ENCODE assay signal across 8 cellular contexts in genomic region chr20:50575869-50576720, GRCh38.
DNase-seq lines count a peak whose midpoint lies in the region; ATAC-seq, FAIRE-seq and TF ChIP-seq lines count a peak whose summit lies in the region.

No MANE protein-coding gene starts in this region.

- peak; percentile 55 for ATAC-seq in HG03280 (IDR thresholded peaks at IDR 0.05; ENCODE audit: unreplicated experiment)
- ATAC-seq in pancreas, result peak in 3 of 4 donors; percentile 69 to 73 (median 70)
- peak; percentile 83 for ATAC-seq in upper lobe of right lung
- ATAC-seq in GM18502 (IDR thresholded peaks at IDR 0.05; ENCODE audit: poor library complexity, unreplicated experiment), result no peak

- no peaks in the 10 kb centered on the region for H3K9me3 Mint-ChIP-seq in CD8-positive, alpha-beta memory T cell

- H3K27me3 Mint-ChIP-seq in CD8-positive, alpha-beta memory T cell, result peaks cover 0 to 2% of the 10 kb centered on the region in 2 donors

- no peak for FAIRE-seq in pancreas (lab: Jason Lieb, UNC)

- TF ChIP-seq CTCF in pancreas (IDR thresholded peaks at IDR 0.05), result peak in 3 of 4 donors; percentile 22 to 26 (median 24)
- TF ChIP-seq CTCF in upper lobe of right lung (IDR thresholded peaks at IDR 0.05), result peak; percentile 78

- CTCF ChIA-PET in CD8-positive, alpha-beta memory T cell (lab: Charles Lee), result interaction anchor here (0.7 to 4.8 kb wide), 21 partner anchors 8 to 385 kb away, joined by 3 to 49 read pairs (median 4); partner anchors contain the start of gene PTPN1

- DNase-seq in CD8-positive, alpha-beta memory T cell, result peak; percentile 33 to 70 (median 41)
- DNase-seq in SJSA1 (ENCODE audit: low read depth in 1 of 2, low spot score in 2 of 2) (peak; percentile 40 to 67), activated gamma-delta T cell (lab: John Stamatoyannopoulos, UW) (peak; percentile 28), foreskin melanocyte (peak; percentile 26), pancreas (peak in 1 of 6 donors; percentile 42), upper lobe of right lung (peak; percentile 86)

- intact Hi-C loops in pancreas (cut with DNase I), result loop anchor here in 2 of 3 donors (5.0 to 10.0 kb wide), 2 partner anchors 91 to 94 kb away; no protein-coding TSS in a partner anchor
- intact Hi-C loops in upper lobe of right lung (cut with DNase I), result loop anchor here (10.0 kb wide), 2 partner anchors 51 to 101 kb away; no protein-coding TSS in a partner anchor

- no peak overlapping the region for H3K4me3 ChIP-seq in CD8-positive, alpha-beta memory T cell (ENCODE audit: low read length)
- H3K4me3 ChIP-seq in SJSA1, result no peak overlapping the region
- H3K4me3 ChIP-seq in pancreas, result no peak overlapping the region
- H3K4me3 ChIP-seq in upper lobe of right lung, result no peak overlapping the region

- H3K27ac Mint-ChIP-seq in CD8-positive, alpha-beta memory T cell, result peak overlapping the region in 6 of 8 donors; percentile 23 to 69 (median 45)

- H3K36me3 ChIP-seq in CD8-positive, alpha-beta memory T cell (ENCODE audit: insufficient read depth, low read length), result peaks cover 74% of the 10 kb centered on the region
- H3K36me3 ChIP-seq in SJSA1 (peaks cover 96% of the 10 kb centered on the region), pancreas (peaks cover 0 to 43% (median 3%) of the 10 kb centered on the region in 3 donors), upper lobe of right lung (peaks cover 73% of the 10 kb centered on the region)

- no peak overlapping the region for H3K27ac ChIP-seq in CD8-positive, alpha-beta memory T cell (ENCODE audit: low read depth, low read length)
- H3K27ac ChIP-seq in SJSA1, result no peak overlapping the region
- H3K27ac ChIP-seq in pancreas, result no peak overlapping the region
- no peak overlapping the region for H3K27ac ChIP-seq in upper lobe of right lung

- no peaks in the 10 kb centered on the region for H3K27me3 ChIP-seq in CD8-positive, alpha-beta memory T cell (ENCODE audit: insufficient read depth, low read length, poor library complexity, severe bottlenecking)
- H3K27me3 ChIP-seq in SJSA1 (replicated peaks), result no peaks in the 10 kb centered on the region
- no peaks in the 10 kb centered on the region for H3K27me3 ChIP-seq in pancreas
- no peaks in the 10 kb centered on the region for H3K27me3 ChIP-seq in upper lobe of right lung

- H3K4me1 Mint-ChIP-seq in CD8-positive, alpha-beta memory T cell, result peaks cover 18 to 34% (median 28%) of the 10 kb centered on the region in 3 donors

- H3K4me3 Mint-ChIP-seq in CD8-positive, alpha-beta memory T cell, result no peak overlapping the region

- WGBS in pancreas, 2 donors, result 71 to 79% methylated on average over 12 of the region's 12 CpGs

- no peaks in the 10 kb centered on the region for H3K9me3 ChIP-seq in CD8-positive, alpha-beta memory T cell (ENCODE audit: low read length)
- H3K9me3 ChIP-seq in SJSA1 (replicated peaks), result no peaks in the 10 kb centered on the region
- H3K9me3 ChIP-seq in pancreas, result no peaks in the 10 kb centered on the region
- H3K9me3 ChIP-seq in upper lobe of right lung, result no peaks in the 10 kb centered on the region

- H3K4me1 ChIP-seq in CD8-positive, alpha-beta memory T cell (ENCODE audit: insufficient read depth, low read length), result peaks cover 7% of the 10 kb centered on the region
- H3K4me1 ChIP-seq in SJSA1 (replicated peaks), result no peaks in the 10 kb centered on the region; the same call in 1 of the 2 replicates
- H3K4me1 ChIP-seq in pancreas, result peaks cover 0 to 3% (median 0%) of the 10 kb centered on the region in 3 donors
- peaks cover 45% of the 10 kb centered on the region for H3K4me1 ChIP-seq in upper lobe of right lung

- peaks cover 0 to 93% (median 23%) of the 10 kb centered on the region in 3 donors for H3K36me3 Mint-ChIP-seq in CD8-positive, alpha-beta memory T cell

- POLR2A ChIA-PET in CD8-positive, alpha-beta memory T cell (lab: Charles Lee), result interaction anchor here (0.8 kb wide), 1 partner anchor 112 kb away, joined by 3 read pairs; no protein-coding TSS in a partner anchor
